ENCODE assay signal across 13 cellular contexts in the genomic region with DNA sequence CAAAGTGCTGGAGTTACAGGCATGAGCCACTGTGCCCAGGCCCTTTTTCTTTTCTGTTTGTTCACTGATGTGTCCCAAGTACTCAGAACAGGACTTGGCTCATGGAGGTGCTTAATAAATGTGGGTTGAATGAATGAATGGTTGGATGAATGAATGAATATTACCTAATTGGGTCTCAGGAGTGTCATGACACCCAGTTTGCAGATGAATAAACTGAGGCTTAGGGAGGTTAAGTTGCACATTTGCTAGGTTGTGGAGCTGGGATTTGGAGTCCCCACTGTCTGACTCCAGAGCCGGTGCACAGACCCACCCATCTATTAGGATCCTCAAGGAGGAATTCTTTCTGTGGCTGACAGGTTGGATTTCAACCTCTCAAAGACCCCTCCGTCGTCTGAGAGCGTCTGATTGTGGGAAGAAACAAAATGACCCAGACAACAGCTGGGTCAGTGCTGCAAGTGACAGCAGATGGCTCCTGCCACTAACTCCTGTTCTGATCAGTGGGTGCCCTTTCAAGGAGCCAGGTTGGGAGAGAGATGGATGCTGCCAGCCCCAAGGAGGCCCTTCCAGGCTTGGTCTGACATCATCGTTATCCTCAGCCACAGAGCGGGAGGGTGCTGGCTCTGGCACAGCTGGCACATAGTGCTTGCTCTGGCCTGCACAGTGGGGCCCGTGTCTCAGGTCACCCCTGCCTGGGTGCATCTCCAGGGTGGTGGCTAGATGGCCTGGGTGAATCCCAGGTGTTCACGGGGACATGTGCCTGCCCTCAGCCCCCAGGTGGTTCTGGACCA. TPM values are rescaled to one million over a fixed set of nuclear protein-coding genes. Genes with fewer than 3 reads are reported as not detected.
DNase-seq lines count a peak whose midpoint lies in the region; ATAC-seq and TF ChIP-seq lines count a peak whose summit lies in the region.
"Had no signal": no experiment of that assay in that cellular context is flagged by ENCODE, and none has a peak within 500 bp of the region (broad histone marks: within the 10 kb centered on the region; RNA-seq: fewer than 3 reads in every experiment).

No MANE protein-coding gene starts in this region.

- H4K8ac ChIP-seq in IMR-90 (ENCODE audit: low read depth in 2 of 2, low read length in 2 of 2): no peak overlapping the region

- no peaks in the 10 kb centered on the region for H3K36me3 ChIP-seq in IMR-90 (ENCODE audit: control insufficient read depth, insufficient read depth, low read length)
- H3K36me3 ChIP-seq in sigmoid colon: no peaks in the 10 kb centered on the region

- H2AFZ ChIP-seq in IMR-90 (replicated peaks; ENCODE audit: low read length, poor library complexity): no peak overlapping the region

- no peak overlapping the region for H2BK20ac ChIP-seq in IMR-90 (ENCODE audit: low read depth, low read length)

- no peaks in the 10 kb centered on the region for H3K9me3 Mint-ChIP-seq in activated CD4-positive, alpha-beta memory T cell treated with anti-CD3 and anti-CD28 coated beads for 36 hours
- H3K9me3 Mint-ChIP-seq: activated T-helper 1 cell treated with anti-CD3 and anti-CD28 coated beads, Interleukin-12 subunit alpha, Interleukin-12 subunit beta, Interleukin-2, Interleukin-4 antibody, amounts not matched to agents 30 ng/mL and 10 ng/mL and 1 ng/mL, durations not matched to agents 14 hours and 24 hours and 36 hours had no signal

- H3K23ac ChIP-seq in IMR-90 (ENCODE audit: low read depth, low read length): no peak overlapping the region

- TF ChIP-seq RAD21 in IMR-90 (IDR thresholded peaks at IDR 0.05; ENCODE audit: low read length): no peak

- H3K27ac ChIP-seq in IMR-90 (ENCODE audit: insufficient read depth, low read length): no peak overlapping the region
- peak overlapping the region; percentile 74 for H3K27ac ChIP-seq in caudate nucleus (ENCODE audit: low read depth, low read length)
- H3K27ac ChIP-seq in right cardiac atrium (ENCODE audit: low read length): peak overlapping the region; percentile 6
- peak overlapping the region; percentile 75 to 97 (median 92) for H3K27ac ChIP-seq in sigmoid colon

- dilution Hi-C loops in IMR-90 (cut with HindIII; ENCODE audit: low sequenced_read_pairs, unreplicated experiment): no loop called here

- POLR2A ChIA-PET in IMR-90 (lab: Charles Lee; ENCODE audit: unreplicated experiment): no interaction called here
- POLR2A ChIA-PET in activated CD4-positive, alpha-beta memory T cell treated with anti-CD3 and anti-CD28 coated beads for 36 hours (lab: Charles Lee): no interaction called here

- H3K9ac ChIP-seq in IMR-90 (ENCODE audit: low read depth, low read length): no peak overlapping the region

- WGBS in IMR-90 (ENCODE audit: extremely low coverage in 2 of 2, insufficient read length in 1 of 2), 2 experiments: 81% methylated on average over 2 of the region's 8 CpGs; no CpG with 5 or more reads in 1 of the 2 experiments
- WGBS in right cardiac atrium: 66% methylated on average over 8 of the region's 8 CpGs
- 66 to 76% methylated on average over 8 of the region's 8 CpGs for WGBS in sigmoid colon, 2 donors

- in situ Hi-C loops in IMR-90 (cut with MboI; ENCODE audit: low sequenced_read_pairs) (no loop called here), ACHN (cut with HindIII; ENCODE audit: low pct_ligation_motif_present, low pct_unique_long_range_greater_than_20kb, low sequenced_read_pairs) (no loop called here)

- no peak overlapping the region for H3K18ac ChIP-seq in IMR-90 (ENCODE audit: low read depth, low read length)

- TF ChIP-seq CTCF in IMR-90 (conservative IDR thresholded peaks at IDR 0.05; ENCODE audit: low read depth, low read length): no peak
- TF ChIP-seq CTCF in sigmoid colon (IDR thresholded peaks at IDR 0.05): no peak

- H3K4me1 ChIP-seq in IMR-90 (ENCODE audit: control insufficient read depth, insufficient read depth, low read length) (peaks cover 13% of the 10 kb centered on the region), right cardiac atrium (ENCODE audit: control insufficient read depth, insufficient read depth, low read length) (peaks cover 30% of the 10 kb centered on the region), sigmoid colon (peaks cover 0 to 87% (median 86%) of the 10 kb centered on the region in 4 donors)

- H2BK120ac ChIP-seq in IMR-90 (ENCODE audit: low read depth, low read length): no peak overlapping the region

- no peak overlapping the region for H4K5ac ChIP-seq in IMR-90 (ENCODE audit: low read depth, low read length)

- peak overlapping the region; percentile 44; the same call in 1 of the 2 replicates for H2AK5ac ChIP-seq in IMR-90 (ENCODE audit: low read depth, low read length)

- H3K4me1 Mint-ChIP-seq in activated CD4-positive, alpha-beta memory T cell treated with anti-CD3 and anti-CD28 coated beads for 36 hours (ENCODE audit: low read depth): no peaks in the 10 kb centered on the region
- H3K4me1 Mint-ChIP-seq: activated CD4-positive, alpha-beta T cell treated with anti-CD3 and anti-CD28 coated beads for 36 hours had no signal

- TF ChIP-seq POLR2A in IMR-90 (IDR thresholded peaks at IDR 0.05; ENCODE audit: low read depth, low read length) (no peak), sigmoid colon (IDR thresholded peaks at IDR 0.05) (no peak)

- no peaks in the 10 kb centered on the region for H3K27me3 ChIP-seq in IMR-90 (ENCODE audit: control insufficient read depth, insufficient read depth, low read length)
- H3K27me3 ChIP-seq in right cardiac atrium (ENCODE audit: control insufficient read depth, insufficient read depth): no peaks in the 10 kb centered on the region
- no peaks in the 10 kb centered on the region for H3K27me3 ChIP-seq in sigmoid colon

- peaks cover 44 to 76% of the 10 kb centered on the region in 2 experiments for H3K79me1 ChIP-seq in IMR-90 (ENCODE audit: low read depth in 1 of 2, low read length in 2 of 2)

- DNase-seq in IMR-90 (no peak), caudate nucleus (lab: John Stamatoyannopoulos, UW) (peak in 6 of 61 donors; percentile 6 to 62 (median 19)), right cardiac atrium (peak in 2 of 3 donors; percentile 48 to 65), sigmoid colon (no peak), activated gamma-delta T cell treated with Interleukin-2 at 50 U/mL for 16 hours (no peak), ACHN (no peak)
- DNase-seq in activated CD4-positive, alpha-beta memory T cell treated with anti-CD3 and anti-CD28 coated beads for 36 hours: no peak
- no peak for DNase-seq in activated CD4-positive, alpha-beta T cell treated with anti-CD3 and anti-CD28 coated beads for 48 hours
- DNase-seq: activated CD4-positive, alpha-beta T cell treated with anti-CD3 and anti-CD28 coated beads for 36 hours; NCI-H1048; NCI-H2227 treated with DMSO at 0.1 percent for 48 hours had no signal

- no peak overlapping the region for H3K4me3 ChIP-seq in IMR-90 (ENCODE audit: insufficient read depth, low read depth, low read length)
- no peak overlapping the region for H3K4me3 ChIP-seq in right cardiac atrium (ENCODE audit: low read length)
- no peak overlapping the region for H3K4me3 ChIP-seq in sigmoid colon

- H2BK15ac ChIP-seq in IMR-90 (ENCODE audit: low read depth, low read length): no peak overlapping the region

- no peak overlapping the region for H3K4ac ChIP-seq in IMR-90 (ENCODE audit: low read depth, low read length)

- no peak overlapping the region for H3K4me3 Mint-ChIP-seq in activated CD4-positive, alpha-beta memory T cell treated with anti-CD3 and anti-CD28 coated beads for 36 hours
- H3K4me3 Mint-ChIP-seq: activated CD4-positive, alpha-beta T cell treated with anti-CD3 and anti-CD28 coated beads for 36 hours; activated T-helper 1 cell treated with anti-CD3 and anti-CD28 coated beads, Interleukin-12 subunit alpha, Interleukin-12 subunit beta, Interleukin-2, Interleukin-4 antibody, amounts not matched to agents 30 ng/mL and 10 ng/mL and 1 ng/mL, durations not matched to agents 14 hours and 24 hours and 36 hours had no signal

- no TSS peak for BruUV-seq in IMR-90 (replicated peaks; lab: Mats Ljungman, UMichigan)

- H3K27me3 Mint-ChIP-seq in activated CD4-positive, alpha-beta memory T cell treated with anti-CD3 and anti-CD28 coated beads for 36 hours: no peaks in the 10 kb centered on the region
- H3K27me3 Mint-ChIP-seq: activated CD4-positive, alpha-beta T cell treated with anti-CD3 and anti-CD28 coated beads for 36 hours had no signal

- no peak overlapping the region for H4K91ac ChIP-seq in IMR-90 (ENCODE audit: insufficient read depth, low read depth, low read length)

- H3K4me2 ChIP-seq in IMR-90 (ENCODE audit: low read depth, low read length): no peak overlapping the region

- H3K36me3 Mint-ChIP-seq in activated CD4-positive, alpha-beta memory T cell treated with anti-CD3 and anti-CD28 coated beads for 36 hours: no peaks in the 10 kb centered on the region

- no peak overlapping the region for H2BK5ac ChIP-seq in IMR-90 (ENCODE audit: low read depth, low read length, poor library complexity, severe bottlenecking)

- no peaks in the 10 kb centered on the region for H3K9me3 ChIP-seq in IMR-90 (ENCODE audit: control insufficient read depth, insufficient read depth, low read length)
- H3K9me3 ChIP-seq in right cardiac atrium (ENCODE audit: control insufficient read depth, low read length): no peaks in the 10 kb centered on the region
- H3K9me3 ChIP-seq in sigmoid colon: no peaks in the 10 kb centered on the region

- CTCF ChIA-PET in IMR-90 (lab: Yijun Ruan, JAX): interaction anchor here (1.0 kb wide), 1 partner anchor 61 kb away, joined by 3 read pairs; no protein-coding TSS in a partner anchor
- CTCF ChIA-PET in activated CD4-positive, alpha-beta memory T cell treated with anti-CD3 and anti-CD28 coated beads for 36 hours (lab: Charles Lee): no interaction called here

- intact Hi-C loops in IMR-90 (cut with micrococcal nuclease): no loop called here
- intact Hi-C loops in right cardiac atrium (cut with DNase I): no loop called here
- intact Hi-C loops in sigmoid colon (cut with DNase I): no loop called here
- intact Hi-C loops in activated CD4-positive, alpha-beta memory T cell treated with anti-CD3 and anti-CD28 coated beads for 36 hours (cut with micrococcal nuclease): no loop called here

- peaks cover 13% of the 10 kb centered on the region for H3K9me1 ChIP-seq in IMR-90 (ENCODE audit: insufficient read depth, low read length)

- no peak overlapping the region for H3K56ac ChIP-seq in IMR-90 (ENCODE audit: extremely low read depth, insufficient read depth, low read length)

- H3K27ac Mint-ChIP-seq in activated CD4-positive, alpha-beta memory T cell treated with anti-CD3 and anti-CD28 coated beads for 36 hours: no peak overlapping the region
- H3K27ac Mint-ChIP-seq: activated CD4-positive, alpha-beta T cell treated with anti-CD3 and anti-CD28 coated beads for 36 hours; activated T-helper 1 cell treated with anti-CD3 and anti-CD28 coated beads, Interleukin-12 subunit alpha, Interleukin-12 subunit beta, Interleukin-2, Interleukin-4 antibody, amounts not matched to agents 30 ng/mL and 10 ng/mL and 1 ng/mL, durations not matched to agents 14 hours and 24 hours and 36 hours had no signal

- peaks cover 5% of the 10 kb centered on the region; the same call in 1 of the 2 replicates for H4K20me1 ChIP-seq in IMR-90 (ENCODE audit: insufficient read depth, low read length)

- no peak overlapping the region for H3K14ac ChIP-seq in IMR-90 (replicated peaks; ENCODE audit: low read depth, low read length)

- no peak overlapping the region for H2AK9ac ChIP-seq in IMR-90 (replicated peaks; ENCODE audit: low read depth, low read length, poor library complexity)

- ATAC-seq in IMR-90 (ENCODE audit: low read depth) (no peak), right cardiac atrium (peak; percentile 45 to 48)
- ATAC-seq: activated CD4-positive, alpha-beta T cell treated with anti-CD3 and anti-CD28 coated beads for 36 hours had no signal

- TF ChIP-seq EP300 in sigmoid colon (IDR thresholded peaks at IDR 0.05): no peak

RNA-seq across cellular contexts. Expression of a gene that starts 24.2 kb away (rescaled TPM):
- total RNA-seq in IMR-90 (2012; rRNA removed) (4.8 and 5.0 TPM in 2 replicates), right cardiac atrium (10 to 100 TPM; 42.6 to 56.4 (median 55.1) TPM), sigmoid colon (10 to 100 TPM; 25.0 to 44.9 (median 32.1) TPM)
- polyA plus RNA-seq in IMR-90 (2012; rRNA removed) (12.4 and 14.5 TPM in 2 replicates), right cardiac atrium (47.9 TPM), sigmoid colon (10 to 100 TPM; 28.7 to 76.2 (median 33.0) TPM)
- 7.7 and 12.8 TPM in 2 replicates for polyA plus RNA-seq in IMR-90 (2012; cell fraction: cytosol; rRNA removed)
- polyA plus RNA-seq in IMR-90 (2012; cell fraction: nucleus; rRNA removed; ENCODE audit: low replicate concordance): 23.3 and 59.8 TPM in 2 replicates
- not detected for total RNA-seq in activated CD4-positive, alpha-beta memory T cell treated with anti-CD3 and anti-CD28 coated beads for 36 hours
- total RNA-seq: activated CD4-positive, alpha-beta T cell treated with anti-CD3 and anti-CD28 coated beads for 36 hours; activated T-helper 1 cell treated with anti-CD3 and anti-CD28 coated beads, Interleukin-12 subunit alpha, Interleukin-12 subunit beta, Interleukin-2, Interleukin-4 antibody, amounts not matched to agents 30 ng/mL and 10 ng/mL and 1 ng/mL, durations not matched to agents 14 hours and 24 hours and 36 hours; T-helper 1 cell treated with Interleukin-12 subunit alpha and Interleukin-12 subunit beta and Interleukin-4 antibody, amounts not matched to agents 30 ng/mL and 1 ng/mL, for 36 hours had no signal

Comparison
In these comparisons a context has a peak if more than half of its experiments do, and no peak if none do; other contexts are left out.
1. DNase-seq: peak in right cardiac atrium (2 of 3); none in IMR-90 (single experiment), sigmoid colon (single experiment), activated gamma-delta T cell treated with Interleukin-2 at 50 U/mL for 16 hours (single experiment), activated CD4-positive, alpha-beta memory T cell treated with anti-CD3 and anti-CD28 coated beads for 36 hours (single experiment), ACHN (single experiment) and activated CD4-positive, alpha-beta T cell treated with anti-CD3 and anti-CD28 coated beads for 48 hours (single experiment).